In the genomic region with DNA sequence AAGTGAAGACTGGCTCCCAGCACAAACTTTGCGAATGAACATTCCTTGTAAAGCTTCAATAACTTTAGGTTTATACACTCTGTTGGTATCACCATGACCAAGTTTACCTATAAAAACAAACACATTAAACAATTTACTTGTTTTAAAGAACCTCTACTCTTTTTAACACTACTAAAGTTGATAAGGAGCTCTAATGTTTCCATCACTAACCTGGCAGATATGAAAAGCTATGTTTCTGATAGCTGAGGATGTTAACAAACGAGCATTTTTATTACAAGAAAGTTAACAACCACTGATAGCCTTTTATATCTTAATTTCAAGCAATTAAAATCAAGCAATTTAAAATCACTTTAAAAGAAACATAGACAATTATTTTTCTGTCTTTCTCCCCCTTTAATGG, we compare ENCODE assay signal across 18 cellular contexts.
DNase-seq lines count a peak whose midpoint lies in the region; ATAC-seq and TF ChIP-seq lines count a peak whose summit lies in the region.
"Had no signal": no experiment of that assay in that cellular context is flagged by ENCODE, and none has a peak within 500 bp of the region (broad histone marks: within the 10 kb centered on the region; RNA-seq: fewer than 3 reads in every experiment).

No MANE protein-coding gene starts in this region.

- H3K36me3 ChIP-seq in Karpas-422 (ENCODE audit: insufficient read depth, low read length) (peaks cover 43% of the 10 kb centered on the region), thyroid gland (peaks cover 0 to 6% of the 10 kb centered on the region in 2 donors)

- H3K4me1 ChIP-seq in Karpas-422 (ENCODE audit: low read length) (no peaks in the 10 kb centered on the region), thyroid gland (peaks cover 0 to 9% of the 10 kb centered on the region in 2 donors)

- H3K9me2 ChIP-seq in Karpas-422 (replicated peaks; ENCODE audit: insufficient read depth, low read length): no peaks in the 10 kb centered on the region

- H4K20me1 ChIP-seq in Karpas-422 (ENCODE audit: insufficient read depth, low read depth, low read length): no peaks in the 10 kb centered on the region

- no peaks in the 10 kb centered on the region for H3K9me3 Mint-ChIP-seq in activated naive CD8-positive, alpha-beta T cell (ENCODE audit: low read depth)
- no peaks in the 10 kb centered on the region for H3K9me3 Mint-ChIP-seq in activated naive CD8-positive, alpha-beta T cell treated with anti-CD3 and anti-CD28 coated beads for 36 hours
- H3K9me3 Mint-ChIP-seq in naive B cell: no peaks in the 10 kb centered on the region
- H3K9me3 Mint-ChIP-seq: CD4-positive, alpha-beta T cell; H9 had no signal

- H3K27ac ChIP-seq in Karpas-422 (ENCODE audit: low read length): peak overlapping the region; percentile 48
- peak overlapping the region in 2 of 3 donors; percentile 8 to 18 for H3K27ac ChIP-seq in thyroid gland
- H3K27ac ChIP-seq: HL-60 had no signal

- no peak for DNase-seq in activated naive CD8-positive, alpha-beta T cell treated with anti-CD3 and anti-CD28 coated beads for 36 hours
- DNase-seq in Karpas-422 (no peak), naive B cell (no peak), thyroid gland (no peak), DMS53 (lab: John Stamatoyannopoulos, UW) (no peak)
- DNase-seq: ACHN; C1 segment of cervical spinal cord; Calu3; CD4-positive, alpha-beta T cell; DMS 273 treated with DMSO at 0.1 percent for 48 hours; DMS79 treated with DMSO at 0.1 percent for 48 hours; EL; GOT3; H9 had no signal

- no peaks in the 10 kb centered on the region for H3K36me3 Mint-ChIP-seq in activated naive CD8-positive, alpha-beta T cell
- H3K36me3 Mint-ChIP-seq in activated naive CD8-positive, alpha-beta T cell treated with anti-CD3 and anti-CD28 coated beads for 36 hours: peaks cover 2% of the 10 kb centered on the region
- peaks cover 0 to 17% of the 10 kb centered on the region in 2 donors for H3K36me3 Mint-ChIP-seq in naive B cell

- no peak overlapping the region for H3K4me3 Mint-ChIP-seq in activated naive CD8-positive, alpha-beta T cell
- no peak overlapping the region for H3K4me3 Mint-ChIP-seq in activated naive CD8-positive, alpha-beta T cell treated with anti-CD3 and anti-CD28 coated beads for 36 hours
- H3K4me3 Mint-ChIP-seq in naive B cell: no peak overlapping the region
- H3K4me3 Mint-ChIP-seq: CD4-positive, alpha-beta T cell; H9 had no signal

- H3K9me3 ChIP-seq in Karpas-422 (ENCODE audit: low read length): no peaks in the 10 kb centered on the region
- no peaks in the 10 kb centered on the region for H3K9me3 ChIP-seq in thyroid gland

- no peak for ATAC-seq in naive B cell (ENCODE audit: low read depth in 2 of 2)
- ATAC-seq in HG03442 (IDR thresholded peaks at IDR 0.05; ENCODE audit: unreplicated experiment): no peak
- ATAC-seq in HG02852 (IDR thresholded peaks at IDR 0.05; ENCODE audit: unreplicated experiment): no peak

- H3K79me2 ChIP-seq in Karpas-422 (ENCODE audit: low read length): peaks cover 16% of the 10 kb centered on the region

- H3K27me3 Mint-ChIP-seq in activated naive CD8-positive, alpha-beta T cell: no peaks in the 10 kb centered on the region
- no peaks in the 10 kb centered on the region for H3K27me3 Mint-ChIP-seq in activated naive CD8-positive, alpha-beta T cell treated with anti-CD3 and anti-CD28 coated beads for 36 hours
- no peaks in the 10 kb centered on the region for H3K27me3 Mint-ChIP-seq in naive B cell
- H3K27me3 Mint-ChIP-seq: CD4-positive, alpha-beta T cell had no signal

- H3K4me2 ChIP-seq in Karpas-422 (ENCODE audit: low read depth, low read length, poor library complexity, severe bottlenecking): no peak overlapping the region

- peaks cover 7% of the 10 kb centered on the region for H3K4me1 Mint-ChIP-seq in activated naive CD8-positive, alpha-beta T cell (ENCODE audit: low read depth)
- peaks cover 8% of the 10 kb centered on the region for H3K4me1 Mint-ChIP-seq in activated naive CD8-positive, alpha-beta T cell treated with anti-CD3 and anti-CD28 coated beads for 36 hours
- H3K4me1 Mint-ChIP-seq in naive B cell: peaks cover 0 to 7% (median 4%) of the 10 kb centered on the region in 3 donors

- no peak overlapping the region for H3K9ac ChIP-seq in Karpas-422 (ENCODE audit: low read length)

- no peak overlapping the region for H2AFZ ChIP-seq in Karpas-422 (ENCODE audit: low read length)

- no peak for TF ChIP-seq POLR2A in thyroid gland (IDR thresholded peaks at IDR 0.05)

- H3K4me3 ChIP-seq in Karpas-422 (ENCODE audit: low read length) (no peak overlapping the region), thyroid gland (replicated peaks in 1 of 3) (no peak overlapping the region)

- no peak for TF ChIP-seq CTCF in thyroid gland (IDR thresholded peaks at IDR 0.05)

- peak overlapping the region; percentile 34 for H3K27ac Mint-ChIP-seq in activated naive CD8-positive, alpha-beta T cell
- H3K27ac Mint-ChIP-seq in activated naive CD8-positive, alpha-beta T cell treated with anti-CD3 and anti-CD28 coated beads for 36 hours: no peak overlapping the region
- peak overlapping the region; percentile 31 to 90 (median 76) for H3K27ac Mint-ChIP-seq in naive B cell

- H3K27me3 ChIP-seq in Karpas-422 (ENCODE audit: low read length): no peaks in the 10 kb centered on the region
- H3K27me3 ChIP-seq in thyroid gland: no peaks in the 10 kb centered on the region

- intact Hi-C loops in thyroid gland (cut with DNase I): loop anchor here (5.0 kb wide), 1 partner anchor 299 kb away; no protein-coding TSS in a partner anchor

- 72 to 77% methylated on average over 2 of the region's 2 CpGs for WGBS in thyroid gland, 2 donors
